In the genomic region with DNA sequence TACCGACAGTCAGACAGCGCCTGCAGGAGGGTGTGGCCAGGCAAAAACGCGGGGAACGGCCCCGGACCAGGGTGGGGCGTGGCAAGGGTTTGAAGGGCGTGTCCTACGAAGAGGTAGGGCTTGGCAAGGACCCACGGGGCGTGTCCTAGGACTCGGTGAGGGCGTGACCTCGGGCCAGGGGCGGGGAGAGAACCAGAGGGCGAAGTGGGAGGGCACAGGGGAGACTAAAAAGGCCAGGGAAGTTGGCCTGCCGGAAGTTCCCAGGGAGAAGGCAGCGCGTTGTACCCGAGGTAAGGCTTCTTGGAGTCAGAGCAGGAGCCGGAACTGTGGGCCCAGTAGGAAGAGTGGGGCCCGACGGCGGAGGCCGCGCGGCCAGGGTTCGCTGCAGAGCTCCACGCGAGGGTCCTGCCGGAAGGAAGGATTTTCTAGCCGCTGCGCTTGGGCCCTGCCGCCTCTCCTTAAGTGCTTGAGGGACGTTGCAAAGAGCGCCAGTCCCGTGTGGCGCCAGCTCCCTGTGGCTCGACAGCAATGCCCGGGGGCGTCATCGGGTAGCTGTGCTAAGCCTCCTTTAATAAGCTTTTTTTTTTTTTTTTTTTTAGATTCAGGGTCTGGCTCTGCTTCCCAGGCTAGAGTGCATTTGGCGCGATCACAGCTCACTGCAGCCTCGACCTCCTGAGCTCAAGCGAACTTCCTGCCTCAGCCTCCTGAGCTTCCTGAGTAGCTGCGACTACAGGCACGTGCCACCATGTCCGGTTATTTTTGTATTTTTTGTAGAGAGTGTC, we compare ENCODE assay signal across 8 cellular contexts. TPM values are rescaled to one million over a fixed set of nuclear protein-coding genes. Genes with fewer than 3 reads are reported as not detected.
DNase-seq lines count a peak whose midpoint lies in the region; ATAC-seq, FAIRE-seq and TF ChIP-seq lines count a peak whose summit lies in the region.

A gene with protein sequence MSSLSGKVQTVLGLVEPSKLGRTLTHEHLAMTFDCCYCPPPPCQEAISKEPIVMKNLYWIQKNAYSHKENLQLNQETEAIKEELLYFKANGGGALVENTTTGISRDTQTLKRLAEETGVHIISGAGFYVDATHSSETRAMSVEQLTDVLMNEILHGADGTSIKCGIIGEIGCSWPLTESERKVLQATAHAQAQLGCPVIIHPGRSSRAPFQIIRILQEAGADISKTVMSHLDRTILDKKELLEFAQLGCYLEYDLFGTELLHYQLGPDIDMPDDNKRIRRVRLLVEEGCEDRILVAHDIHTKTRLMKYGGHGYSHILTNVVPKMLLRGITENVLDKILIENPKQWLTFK (plus strand): TSS at position 253 of the 782 bp plus-strand sequence. CDS start 47,375 bp downstream, outside the sequence.

- H3K27ac ChIP-seq in A549 (peak within 1 kb of the TSS; percentile 84 to 89), VCaP (peak within 1 kb of the TSS; percentile 59; the same call in 1 of the 2 replicates), mammary epithelial cell (ENCODE audit: insufficient read depth, low read depth, low read length) (peak within 1 kb of the TSS; percentile 73), iPS-20b (ENCODE audit: low read length) (no peak within 1 kb of the TSS), smooth muscle cell (ENCODE audit: low read depth) (peak within 1 kb of the TSS; percentile 58)

- H3K36me3 ChIP-seq in mammary epithelial cell (ENCODE audit: insufficient read depth, low read length) (no peaks in the 10 kb centered on the region), iPS-20b (ENCODE audit: insufficient read depth, low read depth, low read length) (no peaks in the 10 kb centered on the region), smooth muscle cell (ENCODE audit: low read depth) (no peaks in the 10 kb centered on the region)

- H3K4me3 ChIP-seq in A549 (peak within 1 kb of the TSS; percentile 63), mammary epithelial cell (replicated peaks in 1 of 3; ENCODE audit: insufficient read depth in 1 of 3, low read depth in 2 of 3, low read length in 3 of 3) (peak within 1 kb of the TSS; percentile 64 to 72 (median 70)), iPS-20b (ENCODE audit: low read length) (peak within 1 kb of the TSS; percentile 67), smooth muscle cell (peak within 1 kb of the TSS; percentile 57)

- BruUV-seq in mammary epithelial cell (replicated peaks; lab: Mats Ljungman, UMichigan): TSS peak; percentile 58

- POLR2A ChIA-PET in A549 (lab: Yijun Ruan, JAX): interaction anchor here (0.5 to 1.2 kb wide), 12 partner anchors 9 to 527 kb away, joined by 3 to 7 read pairs (median 4); no protein-coding TSS in a partner anchor

- peak within 1 kb of the TSS; percentile 66 for H3K9ac ChIP-seq in mammary epithelial cell (ENCODE audit: insufficient read depth, low read length)
- H3K9ac ChIP-seq in iPS-20b (ENCODE audit: low read depth, low read length): peak within 1 kb of the TSS; percentile 77; the same call in 1 of the 2 replicates
- H3K9ac ChIP-seq in smooth muscle cell (ENCODE audit: low read depth): peak within 1 kb of the TSS; percentile 73

- peak within 1 kb of the TSS; percentile 97 for H2AFZ ChIP-seq in mammary epithelial cell (ENCODE audit: low read depth, low read length)
- H2AFZ ChIP-seq in smooth muscle cell (ENCODE audit: low read depth): peak within 1 kb of the TSS; percentile 68

- TF ChIP-seq EP300 in A549 (IDR thresholded peaks at IDR 0.05): no peak

- peak; percentile 88 for FAIRE-seq in A549 (lab: Jason Lieb, UNC)

- 2% methylated on average over 43 of the region's 49 CpGs for whole genome bisulfite sequencing in A549 (ENCODE audit: missing lambda C conversion rate)
- 4% methylated on average over 33 of the region's 49 CpGs for WGBS in mammary epithelial cell (ENCODE audit: low coverage, missing lambda C conversion rate)
- whole genome bisulfite sequencing in smooth muscle cell (ENCODE audit: low lambda C conversion rate): 7% methylated on average over 48 of the region's 49 CpGs

- peak; percentile 92 for TF ChIP-seq POLR2A in A549 (IDR thresholded peaks at IDR 0.05; ENCODE audit: low read length)

- in situ Hi-C loops in mammary epithelial cell (cut with MboI; ENCODE audit: low sequenced_read_pairs in 2 of 2): no loop called here

- dilution Hi-C loops in mammary epithelial cell (cut with HindIII; ENCODE audit: low sequenced_read_pairs): no loop called here

- H3K27me3 ChIP-seq in mammary epithelial cell (ENCODE audit: insufficient read depth, low read length) (no peaks in the 10 kb centered on the region), iPS-20b (ENCODE audit: insufficient read depth, low read length) (peaks cover 9% of the 10 kb centered on the region), smooth muscle cell (ENCODE audit: low read depth) (peaks cover 3% of the 10 kb centered on the region)

- no peak for TF ChIP-seq CTCF in A549 (IDR thresholded peaks at IDR 0.05)
- TF ChIP-seq CTCF in VCaP (conservative IDR thresholded peaks at IDR 0.05): no peak
- TF ChIP-seq CTCF in mammary epithelial cell (conservative IDR thresholded peaks at IDR 0.05 in 1 of 2, IDR thresholded peaks at IDR 0.05 in 1 of 2; ENCODE audit: extremely low read depth in 1 of 2, insufficient read depth in 1 of 2, low read depth in 1 of 2, low read length in 2 of 2): no peak
- TF ChIP-seq CTCF in smooth muscle cell (IDR thresholded peaks at IDR 0.05; ENCODE audit: borderline replicate concordance, insufficient read depth, poor library complexity, severe bottlenecking): no peak

- no peak for TF ChIP-seq RAD21 in A549 (conservative IDR thresholded peaks at IDR 0.05 in 1 of 2, IDR thresholded peaks at IDR 0.05 in 1 of 2)

- peaks cover 44% of the 10 kb centered on the region for H3K4me1 ChIP-seq in A549
- H3K4me1 ChIP-seq in mammary epithelial cell (ENCODE audit: insufficient read depth, low read length): peaks cover 33% of the 10 kb centered on the region
- H3K4me1 ChIP-seq in iPS-20b (ENCODE audit: insufficient read depth, low read length): peaks cover 16% of the 10 kb centered on the region
- H3K4me1 ChIP-seq in smooth muscle cell (ENCODE audit: low read depth): peaks cover 14% of the 10 kb centered on the region

- CTCF ChIA-PET in A549 (lab: Yijun Ruan, JAX) (no interaction called here), mammary epithelial cell (lab: Charles Lee; ENCODE audit: low non-redundant PET) (interaction anchor here (0.6 kb wide), 1 partner anchor 108 kb away, joined by 6 read pairs; no protein-coding TSS in a partner anchor)

- DNase-seq in A549 (ENCODE audit: low read depth in 1 of 2, low spot score in 1 of 2) (peak; percentile 71 to 97), NCI-H2171 (lab: John Stamatoyannopoulos, UW) (peak; percentile 76), mammary epithelial cell (peak; percentile 93), smooth muscle cell (lab: John Stamatoyannopoulos, UW; ENCODE audit: unreplicated experiment) (peak; percentile 82)

- no peaks in the 10 kb centered on the region for H3K9me3 ChIP-seq in A549
- no peaks in the 10 kb centered on the region for H3K9me3 ChIP-seq in mammary epithelial cell (replicated peaks; ENCODE audit: insufficient read depth, low read length)
- H3K9me3 ChIP-seq in iPS-20b (ENCODE audit: insufficient read depth, low read depth, low read length): no peaks in the 10 kb centered on the region
- no peaks in the 10 kb centered on the region for H3K9me3 ChIP-seq in smooth muscle cell (replicated peaks; ENCODE audit: low read depth)

- ATAC-seq in A549 (peak; percentile 95 to 98), GM18867 (IDR thresholded peaks at IDR 0.05; ENCODE audit: unreplicated experiment) (peak; percentile 97), HG03095 (IDR thresholded peaks at IDR 0.05; ENCODE audit: unreplicated experiment) (peak; percentile 97)

- peak within 1 kb of the TSS; percentile 92 for H3K4me2 ChIP-seq in A549
- peak within 1 kb of the TSS; percentile 98 for H3K4me2 ChIP-seq in mammary epithelial cell (ENCODE audit: insufficient read depth, low read depth, low read length)
- H3K4me2 ChIP-seq in smooth muscle cell: peak within 1 kb of the TSS; percentile 82

- H3K79me2 ChIP-seq in mammary epithelial cell (ENCODE audit: insufficient read depth, low read length) (peaks cover 19% of the 10 kb centered on the region), smooth muscle cell (ENCODE audit: low read depth) (no peaks in the 10 kb centered on the region)

- H3F3A ChIP-seq in smooth muscle cell (ENCODE audit: low read depth): peaks cover 13% of the 10 kb centered on the region

- intact Hi-C loops in mammary epithelial cell (cut with micrococcal nuclease): loop anchor here (5.0 to 10.0 kb wide), 2 partner anchors 250 to 572 kb away; a partner anchor contains a TSS

- H4K20me1 ChIP-seq in mammary epithelial cell (ENCODE audit: insufficient read depth, low read length): no peaks in the 10 kb centered on the region
- no peaks in the 10 kb centered on the region for H4K20me1 ChIP-seq in smooth muscle cell (ENCODE audit: low read depth)

TF ChIP-seq in A549, 52 proteins besides CTCF, POLR2A, EP300 and RAD21 (continues in another document):
- peak; percentile 88; the same call in 1 of the 2 replicates for TF ChIP-seq PHF8 (IDR thresholded peaks at IDR 0.05; ENCODE audit: borderline replicate concordance, low read depth)
- peak; percentile 45 to 72; a peak in 2 of 5 replicates for TF ChIP-seq JUN (IDR thresholded peaks at IDR 0.05)
- TF ChIP-seq ZFP36 (IDR thresholded peaks at IDR 0.05; ENCODE audit: borderline replicate concordance, partially characterized antibody): peak; percentile 3
- TF ChIP-seq, protein P1, sequence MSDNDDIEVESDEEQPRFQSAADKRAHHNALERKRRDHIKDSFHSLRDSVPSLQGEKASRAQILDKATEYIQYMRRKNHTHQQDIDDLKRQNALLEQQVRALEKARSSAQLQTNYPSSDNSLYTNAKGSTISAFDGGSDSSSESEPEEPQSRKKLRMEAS (IDR thresholded peaks at IDR 0.05): peak; percentile 83
- no peak for TF ChIP-seq SREBF2 (IDR thresholded peaks at IDR 0.05)
- TF ChIP-seq, protein P2, sequence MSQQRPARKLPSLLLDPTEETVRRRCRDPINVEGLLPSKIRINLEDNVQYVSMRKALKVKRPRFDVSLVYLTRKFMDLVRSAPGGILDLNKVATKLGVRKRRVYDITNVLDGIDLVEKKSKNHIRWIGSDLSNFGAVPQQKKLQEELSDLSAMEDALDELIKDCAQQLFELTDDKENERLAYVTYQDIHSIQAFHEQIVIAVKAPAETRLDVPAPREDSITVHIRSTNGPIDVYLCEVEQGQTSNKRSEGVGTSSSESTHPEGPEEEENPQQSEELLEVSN (IDR thresholded peaks at IDR 0.05; ENCODE audit: borderline replicate concordance, low read depth): peak; percentile 72

RNA-seq across cellular contexts. Expression of the gene that starts here (rescaled TPM):
- polyA plus RNA-seq in A549 (2011; rRNA removed): 32.9 and 34.5 TPM in 2 replicates
- polyA plus RNA-seq in A549 (2012; cell fraction: cytosol; rRNA removed): 5.1 and 6.0 TPM in 2 replicates
- polyA plus RNA-seq in A549 (2012; cell fraction: nucleus; rRNA removed): 2.8 and 5.4 TPM in 2 replicates
- polyA plus RNA-seq in A549 (2017; fragmentation: RNase III; extraction: RNeasy Plus Mini Kit Qiagen cat#74134 plus additional on column Dnase treatment): 11.4 to 13.4 TPM (median 13.2 TPM) in 3 replicates
- 28.6 and 31.1 TPM in 2 replicates for polyA minus RNA-seq in A549 (2011; rRNA and poly(A)+ RNA removed)
- total RNA-seq in mammary epithelial cell: 10 to 100 TPM; 14.8 to 35.5 TPM
- 7.1 TPM for polyA plus RNA-seq in mammary epithelial cell
- 5.2 TPM for polyA minus RNA-seq in mammary epithelial cell
- 15.3 and 23.0 TPM in 2 replicates for total RNA-seq in smooth muscle cell
- 8.4 and 8.9 TPM in 2 replicates for polyA plus RNA-seq in smooth muscle cell
